Comparison of ENCODE assay signal across 9 cellular contexts in genomic region chr15:59399465-59400102, GRCh38. TPM values are rescaled to one million over a fixed set of nuclear protein-coding genes. Genes with fewer than 3 reads are reported as not detected.
DNase-seq lines count a peak whose midpoint lies in the region; ATAC-seq, FAIRE-seq and TF ChIP-seq lines count a peak whose summit lies in the region.
"Had no signal": no experiment of that assay in that cellular context is flagged by ENCODE, and none has a peak within 500 bp of the region (broad histone marks: within the 10 kb centered on the region; RNA-seq: fewer than 3 reads in every experiment).

No MANE protein-coding gene starts in this region.

- H3K36me3 ChIP-seq in suprapubic skin: no peaks in the 10 kb centered on the region
- no peaks in the 10 kb centered on the region for H3K36me3 ChIP-seq in kidney (ENCODE audit: control insufficient read depth in 1 of 2, insufficient read depth in 2 of 2, low read length in 2 of 2)

- TF ChIP-seq POLR2A in suprapubic skin (IDR thresholded peaks at IDR 0.05): no peak

- ATAC-seq in GM21529 (IDR thresholded peaks at IDR 0.05; ENCODE audit: unreplicated experiment) (peak; percentile 88), HG03520 (IDR thresholded peaks at IDR 0.05; ENCODE audit: unreplicated experiment) (peak; percentile 77), left ventricle myocardium superior (peak; percentile 64)
- ATAC-seq: activated T-cell treated with anti-CD3 and anti-CD28 coated beads, Interleukin-2, amount 50 U/mL, for 4 hours had no signal

- no peaks in the 10 kb centered on the region for H3K27me3 ChIP-seq in suprapubic skin

- FAIRE-seq in GM18507 (lab: Jason Lieb, UNC) (peak; percentile 99), kidney (lab: Jason Lieb, UNC) (no peak)

- H3K4me1 ChIP-seq in suprapubic skin: peaks cover 12% of the 10 kb centered on the region
- no peaks in the 10 kb centered on the region for H3K4me1 ChIP-seq in kidney (ENCODE audit: control insufficient read depth in 1 of 2, insufficient read depth in 1 of 2, low read depth in 1 of 2, low read length in 2 of 2)

- H3K4me3 ChIP-seq in suprapubic skin (no peak overlapping the region), kidney (ENCODE audit: low read length in 2 of 2) (no peak overlapping the region)

- H3K9ac ChIP-seq in kidney (ENCODE audit: low read length in 2 of 2): no peak overlapping the region

- H3K27ac ChIP-seq in suprapubic skin (no peak overlapping the region), kidney (ENCODE audit: low read depth in 2 of 2, low read length in 2 of 2) (no peak overlapping the region)

- TF ChIP-seq CTCF in suprapubic skin (IDR thresholded peaks at IDR 0.05) (no peak), kidney (IDR thresholded peaks at IDR 0.05; ENCODE audit: borderline replicate concordance, extremely low read depth, insufficient read depth) (no peak)

- intact Hi-C loops in left ventricle myocardium superior (cut with micrococcal nuclease) (no loop called here), kidney (cut with DNase I) (no loop called here)

- H3K9me3 ChIP-seq in suprapubic skin (no peaks in the 10 kb centered on the region), kidney (ENCODE audit: control insufficient read depth in 1 of 2, low read length in 2 of 2) (no peaks in the 10 kb centered on the region)

- no peak for TF ChIP-seq EP300 in suprapubic skin (IDR thresholded peaks at IDR 0.05)

- WGBS in suprapubic skin: 72% methylated on average over 7 of the region's 7 CpGs

- DNase-seq in GM18507 (ENCODE audit: extremely low spot score, insufficient read length, low read depth) (peak; percentile 36), left ventricle myocardium superior (no peak), mesenteric fat pad (ENCODE audit: low spot score) (no peak), suprapubic skin (ENCODE audit: low spot score in 2 of 2) (no peak), iPS-NIHi11 (ENCODE audit: low spot score) (no peak), kidney (no peak)
- DNase-seq: activated T-cell treated with anti-CD3 and anti-CD28 coated beads, Interleukin-2, amount 50 U/mL, for 4 hours had no signal

RNA-seq across cellular contexts. Expression of gene MYO1E, which starts 26.9 kb away (rescaled TPM):
- total RNA-seq in left ventricle myocardium superior: 36.4 TPM
- total RNA-seq in mesenteric fat pad: 68.7 TPM
- total RNA-seq in suprapubic skin: 100 to 1,000 TPM in 3 of 4 donors, 10 to 100 TPM in 1; 79.7 to 171 (median 144) TPM
- total RNA-seq in kidney: 198 TPM
- 41.9 TPM for polyA plus RNA-seq in kidney (ENCODE audit: insufficient read depth, low read depth, low replicate concordance)

RNA-seq across cellular contexts. Expression of gene FAM81A, which starts 38.4 kb away (rescaled TPM):
- total RNA-seq in left ventricle myocardium superior (11.0 TPM), mesenteric fat pad (0.35 TPM), suprapubic skin (1 to 10 TPM in 3 of 4 donors, under 1 TPM in 1; 0.79 to 7.8 (median 1.8) TPM), kidney (10.4 TPM)
- polyA plus RNA-seq in kidney (ENCODE audit: insufficient read depth, low read depth, low replicate concordance): 10.4 TPM
